ENCODE assay signal across 1 cellular context in the genomic region with DNA sequence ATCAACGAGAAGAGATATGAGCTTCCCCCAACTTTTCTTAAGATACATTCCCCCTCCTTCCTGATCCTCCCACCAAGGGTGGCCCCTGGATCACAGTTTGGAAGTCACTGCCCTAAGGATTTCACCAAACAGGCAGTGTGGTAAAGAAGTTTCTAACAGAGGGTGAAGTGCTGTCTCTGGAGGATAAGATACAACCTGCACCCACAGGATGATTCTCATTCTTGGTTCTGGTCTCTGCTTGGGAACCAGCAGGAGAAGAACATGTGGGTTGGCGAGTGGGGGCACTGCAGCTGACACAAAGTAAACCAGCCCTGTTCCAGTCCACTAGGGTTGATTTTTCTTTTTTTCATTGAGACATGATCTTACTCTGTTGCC.
A peak's percentile ranks its signal among the peaks of the same experiment; 100 is the strongest.
TF ChIP-seq lines count a peak whose summit lies in the region.

No MANE protein-coding gene starts in this region.

TF ChIP-seq in HEK293, 187 proteins besides CTCF, POLR2A, EP300 and RAD21 (continued from another document):
- TF ChIP-seq, protein P1, sequence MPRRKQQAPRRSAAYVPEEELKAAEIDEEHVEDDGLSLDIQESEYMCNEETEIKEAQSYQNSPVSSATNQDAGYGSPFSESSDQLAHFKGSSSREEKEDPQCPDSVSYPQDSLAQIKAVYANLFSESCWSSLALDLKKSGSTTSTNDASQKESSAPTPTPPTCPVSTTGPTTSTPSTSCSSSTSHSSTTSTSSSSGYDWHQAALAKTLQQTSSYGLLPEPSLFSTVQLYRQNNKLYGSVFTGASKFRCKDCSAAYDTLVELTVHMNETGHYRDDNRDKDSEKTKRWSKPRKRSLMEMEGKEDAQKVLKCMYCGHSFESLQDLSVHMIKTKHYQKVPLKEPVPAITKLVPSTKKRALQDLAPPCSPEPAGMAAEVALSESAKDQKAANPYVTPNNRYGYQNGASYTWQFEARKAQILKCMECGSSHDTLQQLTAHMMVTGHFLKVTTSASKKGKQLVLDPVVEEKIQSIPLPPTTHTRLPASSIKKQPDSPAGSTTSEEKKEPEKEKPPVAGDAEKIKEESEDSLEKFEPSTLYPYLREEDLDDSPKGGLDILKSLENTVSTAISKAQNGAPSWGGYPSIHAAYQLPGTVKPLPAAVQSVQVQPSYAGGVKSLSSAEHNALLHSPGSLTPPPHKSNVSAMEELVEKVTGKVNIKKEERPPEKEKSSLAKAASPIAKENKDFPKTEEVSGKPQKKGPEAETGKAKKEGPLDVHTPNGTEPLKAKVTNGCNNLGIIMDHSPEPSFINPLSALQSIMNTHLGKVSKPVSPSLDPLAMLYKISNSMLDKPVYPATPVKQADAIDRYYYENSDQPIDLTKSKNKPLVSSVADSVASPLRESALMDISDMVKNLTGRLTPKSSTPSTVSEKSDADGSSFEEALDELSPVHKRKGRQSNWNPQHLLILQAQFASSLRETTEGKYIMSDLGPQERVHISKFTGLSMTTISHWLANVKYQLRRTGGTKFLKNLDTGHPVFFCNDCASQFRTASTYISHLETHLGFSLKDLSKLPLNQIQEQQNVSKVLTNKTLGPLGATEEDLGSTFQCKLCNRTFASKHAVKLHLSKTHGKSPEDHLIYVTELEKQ (tag by site-specific recombination; IDR thresholded peaks at IDR 0.05; ENCODE audit: borderline replicate concordance): no peak
- TF ChIP-seq, protein P2, sequence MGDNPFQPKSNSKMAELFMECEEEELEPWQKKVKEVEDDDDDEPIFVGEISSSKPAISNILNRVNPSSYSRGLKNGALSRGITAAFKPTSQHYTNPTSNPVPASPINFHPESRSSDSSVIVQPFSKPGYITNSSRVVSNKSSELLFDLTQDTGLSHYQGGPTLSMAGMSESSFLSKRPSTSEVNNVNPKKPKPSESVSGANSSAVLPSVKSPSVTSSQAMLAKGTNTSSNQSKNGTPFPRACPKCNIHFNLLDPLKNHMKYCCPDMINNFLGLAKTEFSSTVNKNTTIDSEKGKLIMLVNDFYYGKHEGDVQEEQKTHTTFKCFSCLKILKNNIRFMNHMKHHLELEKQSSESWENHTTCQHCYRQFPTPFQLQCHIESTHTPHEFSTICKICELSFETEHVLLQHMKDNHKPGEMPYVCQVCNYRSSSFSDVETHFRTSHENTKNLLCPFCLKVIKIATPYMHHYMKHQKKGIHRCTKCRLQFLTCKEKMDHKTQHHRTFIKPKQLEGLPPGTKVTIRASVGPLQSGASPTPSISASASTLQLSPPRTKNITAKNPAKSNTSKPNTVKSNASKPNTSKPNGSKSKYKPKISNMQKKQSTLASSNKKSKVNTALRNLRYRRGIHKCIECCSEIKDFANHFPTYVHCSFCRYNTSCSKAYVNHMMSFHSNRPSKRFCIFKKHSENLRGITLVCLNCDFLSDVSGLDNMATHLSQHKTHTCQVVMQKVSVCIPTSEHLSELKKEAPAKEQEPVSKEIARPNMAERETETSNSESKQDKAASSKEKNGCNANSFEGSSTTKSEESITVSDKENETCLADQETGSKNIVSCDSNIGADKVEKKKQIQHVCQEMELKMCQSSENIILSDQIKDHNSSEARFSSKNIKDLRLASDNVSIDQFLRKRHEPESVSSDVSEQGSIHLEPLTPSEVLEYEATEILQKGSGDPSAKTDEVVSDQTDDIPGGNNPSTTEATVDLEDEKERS (tag by site-specific recombination; IDR thresholded peaks at IDR 0.05): no peak
- TF ChIP-seq ZNF223 (tag by site-specific recombination; IDR thresholded peaks at IDR 0.05) (no peak), EGR2 (tag by site-specific recombination; IDR thresholded peaks at IDR 0.05; ENCODE audit: low read depth) (peak; percentile 60)
- TF ChIP-seq, protein P3, sequence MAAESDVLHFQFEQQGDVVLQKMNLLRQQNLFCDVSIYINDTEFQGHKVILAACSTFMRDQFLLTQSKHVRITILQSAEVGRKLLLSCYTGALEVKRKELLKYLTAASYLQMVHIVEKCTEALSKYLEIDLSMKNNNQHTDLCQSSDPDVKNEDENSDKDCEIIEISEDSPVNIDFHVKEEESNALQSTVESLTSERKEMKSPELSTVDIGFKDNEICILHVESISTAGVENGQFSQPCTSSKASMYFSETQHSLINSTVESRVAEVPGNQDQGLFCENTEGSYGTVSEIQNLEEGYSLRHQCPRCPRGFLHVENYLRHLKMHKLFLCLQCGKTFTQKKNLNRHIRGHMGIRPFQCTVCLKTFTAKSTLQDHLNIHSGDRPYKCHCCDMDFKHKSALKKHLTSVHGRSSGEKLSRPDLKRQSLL (tag by site-specific recombination; IDR thresholded peaks at IDR 0.05): no peak
